In genomic region chr12:124405151-124405550, GRCh38 we compare ENCODE assay signal across 13 cellular contexts.
"Had no signal": no experiment of that assay in that cellular context is flagged by ENCODE, and none has a peak within 500 bp of the region (broad histone marks: within the 10 kb centered on the region; RNA-seq: fewer than 3 reads in every experiment).

No MANE protein-coding gene starts in this region.

- H3K4me1 ChIP-seq: colonic mucosa had no signal

- H3K27me3 Mint-ChIP-seq: activated naive CD4-positive, alpha-beta T cell treated with anti-CD3 and anti-CD28 coated beads, Interleukin-2, amount 10 ng/mL, durations not matched to agents 7 days and 5 days; stimulated activated naive B cell treated with anti-CD40 and anti-IgM and Interleukin-4, amounts not matched to agents 10 μg/mL and 1 μg/mL and 100 μg/mL, for 72 hours had no signal

- DNase-seq: activated CD4-positive, alpha-beta T cell treated with anti-CD3 and anti-CD28 coated beads for 4 hours; activated CD8-positive, alpha-beta memory T cell treated with anti-CD3 and anti-CD28 coated beads for 24 hours; activated naive CD4-positive, alpha-beta T cell treated with anti-CD3 and anti-CD28 coated beads, Interleukin-2, amount 10 ng/mL, durations not matched to agents 7 days and 5 days; colonic mucosa; effector CD8-positive, alpha-beta T cell; gastrocnemius medialis; left lung; right lobe of liver; stimulated activated CD4-positive, alpha-beta T cell treated with anti-CD3 and anti-CD28 coated beads, Interleukin-2, amount 100 ng/mL, for 24 hours; stimulated activated naive B cell treated with anti-CD40 and anti-IgM and Interleukin-4, amounts not matched to agents 10 μg/mL and 1 μg/mL and 100 μg/mL, for 72 hours; T-helper 9 cell; upper lobe of right lung had no signal

- H3K9me3 Mint-ChIP-seq: activated naive CD4-positive, alpha-beta T cell treated with anti-CD3 and anti-CD28 coated beads, Interleukin-2, amount 10 ng/mL, durations not matched to agents 7 days and 5 days; stimulated activated naive B cell treated with anti-CD40 and anti-IgM and Interleukin-4, amounts not matched to agents 10 μg/mL and 1 μg/mL and 100 μg/mL, for 72 hours had no signal

- H3K27ac ChIP-seq: colonic mucosa, left lung, right lobe of liver, upper lobe of right lung had no signal

- H3K9me3 ChIP-seq: colonic mucosa, gastrocnemius medialis, left lung, right lobe of liver, upper lobe of right lung had no signal

- FAIRE-seq: keratinocyte had no signal

- H3K27ac Mint-ChIP-seq: activated naive CD4-positive, alpha-beta T cell treated with anti-CD3 and anti-CD28 coated beads, Interleukin-2, amount 10 ng/mL, durations not matched to agents 7 days and 5 days had no signal

- H3K36me3 ChIP-seq: right lobe of liver had no signal

- H3K4me3 Mint-ChIP-seq: activated naive CD4-positive, alpha-beta T cell treated with anti-CD3 and anti-CD28 coated beads, Interleukin-2, amount 10 ng/mL, durations not matched to agents 7 days and 5 days; stimulated activated naive B cell treated with anti-CD40 and anti-IgM and Interleukin-4, amounts not matched to agents 10 μg/mL and 1 μg/mL and 100 μg/mL, for 72 hours had no signal

- H3K27me3 ChIP-seq: colonic mucosa, gastrocnemius medialis, left lung, right lobe of liver, upper lobe of right lung had no signal

- ATAC-seq: left lung; right lobe of liver; stimulated activated naive B cell treated with anti-CD40 and anti-IgM and Interleukin-4, amounts not matched to agents 10 μg/mL and 1 μg/mL and 100 μg/mL, for 72 hours; upper lobe of right lung had no signal

- H3K4me3 ChIP-seq: colonic mucosa, gastrocnemius medialis, left lung, right lobe of liver, upper lobe of right lung had no signal
